In the genomic region with DNA sequence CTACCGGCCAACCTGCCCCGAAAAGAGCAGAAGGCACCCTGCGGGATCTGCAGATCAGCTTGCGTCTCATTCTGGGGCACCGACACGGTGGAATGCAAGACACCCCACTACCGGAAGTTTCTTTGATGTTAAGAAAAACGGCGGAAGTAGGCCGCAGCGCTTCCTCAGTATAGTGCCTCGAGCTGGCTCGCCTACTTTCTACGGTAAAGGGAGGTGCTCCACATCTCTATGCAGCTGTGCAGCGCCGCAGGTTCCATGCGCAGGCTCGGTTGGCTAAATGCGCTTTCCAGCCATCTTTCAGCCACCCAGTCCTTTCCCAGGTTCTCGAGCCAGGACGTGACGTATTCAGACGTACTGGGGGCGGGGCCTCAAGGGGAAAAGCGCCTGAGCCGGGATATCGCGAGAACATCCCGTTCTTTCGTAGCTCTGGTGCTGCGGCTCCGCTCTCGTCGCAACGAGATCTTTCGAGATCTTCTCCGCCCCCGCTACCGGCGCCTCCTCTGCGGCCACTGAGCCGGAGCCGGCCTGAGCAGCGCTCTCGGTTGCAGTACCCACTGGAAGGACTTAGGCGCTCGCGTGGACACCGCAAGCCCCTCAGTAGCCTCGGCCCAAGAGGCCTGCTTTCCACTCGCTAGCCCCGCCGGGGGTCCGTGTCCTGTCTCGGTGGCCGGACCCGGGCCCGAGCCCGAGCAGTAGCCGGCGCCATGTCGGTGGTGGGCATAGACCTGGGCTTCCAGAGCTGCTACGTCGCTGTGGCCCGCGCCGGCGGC, we compare ENCODE assay signal across 8 cellular contexts. TPM values are rescaled to one million over a fixed set of nuclear protein-coding genes. Genes with fewer than 3 reads are reported as not detected.
A peak's percentile ranks its signal among the peaks of the same experiment; 100 is the strongest.
DNase-seq lines count a peak whose midpoint lies in the region; ATAC-seq and TF ChIP-seq lines count a peak whose summit lies in the region.

A gene (plus strand): TSS at position 467 of the 770 bp plus-strand sequence. CDS start 238 bp downstream, at position 705.

- peak within 1 kb of the TSS; percentile 99 for H3K9ac ChIP-seq in PC-3 (ENCODE audit: low read length)

- no peaks in the 10 kb centered on the region for H3F3A ChIP-seq in PC-3 (ENCODE audit: low read length, unreplicated experiment)

- peaks cover 22% of the 10 kb centered on the region for H4K20me1 ChIP-seq in PC-3 (ENCODE audit: low read length)

- intact Hi-C loops in PC-3 (cut with micrococcal nuclease) (loop anchor here (2.0 kb wide), 1 partner anchor 89 kb away; a partner anchor contains a TSS), mucosa of descending colon (cut with DNase I, micrococcal nuclease) (no loop called here)

- POLR2A ChIA-PET in PC-3 (lab: Charles Lee; ENCODE audit: unreplicated experiment) = interaction anchor here (0.5 to 1.0 kb wide), 3 partner anchors 72 to 1436 kb away, joined by 4 to 5 read pairs (median 5); a partner anchor contains a TSS

- no peak for TF ChIP-seq RAD21 in Ishikawa (IDR thresholded peaks at IDR 0.05; ENCODE audit: low read depth)

- TF ChIP-seq EP300 in Ishikawa (IDR thresholded peaks at IDR 0.05; ENCODE audit: borderline replicate concordance) = no peak

- H3K4me3 ChIP-seq in PC-3 (ENCODE audit: low read length) (peak within 1 kb of the TSS; percentile 97), mucosa of descending colon (peak within 1 kb of the TSS; percentile 87)

- H2AFZ ChIP-seq in PC-3 (ENCODE audit: low read length) = peak within 1 kb of the TSS; percentile 91

- BruUV-seq in PC-3 (replicated peaks; lab: Mats Ljungman, UMichigan) = no TSS peak

- H3K79me2 ChIP-seq in PC-3 (ENCODE audit: low read length) = peaks cover 59% of the 10 kb centered on the region

- no peaks in the 10 kb centered on the region for H3K9me3 ChIP-seq in PC-3 (ENCODE audit: low read length)
- H3K9me3 ChIP-seq in mucosa of descending colon = no peaks in the 10 kb centered on the region

- H3K27ac ChIP-seq in PC-3 (ENCODE audit: low read length) (peak within 1 kb of the TSS; percentile 82), epithelial cell of prostate (peak within 1 kb of the TSS; percentile 98)

- TF ChIP-seq CTCF in PC-3 (conservative IDR thresholded peaks at IDR 0.05; ENCODE audit: low read depth, low read length) (no peak), mucosa of descending colon (IDR thresholded peaks at IDR 0.05) (no peak)

- ATAC-seq in GM21576 (IDR thresholded peaks at IDR 0.05; ENCODE audit: unreplicated experiment) = peak; percentile 82
- ATAC-seq in PC-3 = peak; percentile 82
- peak; percentile 96 for ATAC-seq in mucosa of descending colon

- DNase-seq in DMS114 treated with DMSO at 0.1 percent for 48 hours (lab: John Stamatoyannopoulos, UW; ENCODE audit: unreplicated experiment) (peak; percentile 97), PC-3 (peak; percentile 96), activated T-cell treated with anti-CD3 and anti-CD28 coated beads for 48 hours (ENCODE audit: low read depth) (peak; percentile 94), epithelial cell of prostate (ENCODE audit: low read depth, low spot score) (peak; percentile 91), mucosa of descending colon (peak; percentile 97 to 99 (median 98))
- peak; percentile 94 for DNase-seq in stimulated activated CD8-positive, alpha-beta memory T cell treated with anti-CD3 and anti-CD28 coated beads, Interleukin-4, amount 100 ng/mL, for 24 hours (ENCODE audit: low read depth)

- H3K9me2 ChIP-seq in PC-3 (replicated peaks; ENCODE audit: low read length) = no peaks in the 10 kb centered on the region

- CTCF ChIA-PET in PC-3 (lab: Charles Lee) = no interaction called here

- H3K27me3 ChIP-seq in PC-3 (ENCODE audit: low read length) = no peaks in the 10 kb centered on the region

- H3K36me3 ChIP-seq in PC-3 (ENCODE audit: low read depth, low read length) (no peaks in the 10 kb centered on the region), mucosa of descending colon (ENCODE audit: low read depth) (no peaks in the 10 kb centered on the region)

- peaks cover 28% of the 10 kb centered on the region for H3K4me1 ChIP-seq in PC-3 (ENCODE audit: insufficient read depth, low read length)
- peaks cover 35% of the 10 kb centered on the region for H3K4me1 ChIP-seq in mucosa of descending colon (ENCODE audit: low read depth)

- peak within 1 kb of the TSS; percentile 91 for H3K4me2 ChIP-seq in PC-3 (ENCODE audit: low read length)

TF ChIP-seq in Ishikawa, 13 proteins besides CTCF, POLR2A, EP300 and RAD21:
- TF ChIP-seq YY1 (IDR thresholded peaks at IDR 0.05; ENCODE audit: low read depth) (peak; percentile 80), NFIC (IDR thresholded peaks at IDR 0.05) (no peak), TCF12 (IDR thresholded peaks at IDR 0.05; ENCODE audit: low read depth) (peak; percentile 31), TAF1 (IDR thresholded peaks at IDR 0.05; ENCODE audit: low read depth) (peak; percentile 94), CEBPB (IDR thresholded peaks at IDR 0.05) (no peak), CREB1 (IDR thresholded peaks at IDR 0.05; ENCODE audit: low read depth) (peak; percentile 90), EGR1 (IDR thresholded peaks at IDR 0.05) (peak; percentile 97)
- TF ChIP-seq, protein P1, sequence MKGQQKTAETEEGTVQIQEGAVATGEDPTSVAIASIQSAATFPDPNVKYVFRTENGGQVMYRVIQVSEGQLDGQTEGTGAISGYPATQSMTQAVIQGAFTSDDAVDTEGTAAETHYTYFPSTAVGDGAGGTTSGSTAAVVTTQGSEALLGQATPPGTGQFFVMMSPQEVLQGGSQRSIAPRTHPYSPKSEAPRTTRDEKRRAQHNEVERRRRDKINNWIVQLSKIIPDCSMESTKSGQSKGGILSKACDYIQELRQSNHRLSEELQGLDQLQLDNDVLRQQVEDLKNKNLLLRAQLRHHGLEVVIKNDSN (IDR thresholded peaks at IDR 0.05) = no peak
- TF ChIP-seq, protein P2, sequence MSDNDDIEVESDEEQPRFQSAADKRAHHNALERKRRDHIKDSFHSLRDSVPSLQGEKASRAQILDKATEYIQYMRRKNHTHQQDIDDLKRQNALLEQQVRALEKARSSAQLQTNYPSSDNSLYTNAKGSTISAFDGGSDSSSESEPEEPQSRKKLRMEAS (IDR thresholded peaks at IDR 0.05) = no peak; the same call in 1 of the 2 replicates

RNA-seq across cellular contexts. Expression of the gene that starts here (rescaled TPM):
- total RNA-seq in PC-3 (2014; rRNA removed) (70.6 and 82.9 TPM in 2 replicates), mucosa of descending colon (10 to 100 TPM; 64.1 to 77.2 (median 72.9) TPM)

Comparison
In these comparisons a context has a peak if more than half of its experiments do, and no peak if none do; other contexts are left out.
1. Peak in every context shown above with its lines: DNase-seq, ATAC-seq, H3K4me3 ChIP-seq and H3K27ac ChIP-seq.